Comparison of ENCODE assay signal across 9 cellular contexts in the genomic region with DNA sequence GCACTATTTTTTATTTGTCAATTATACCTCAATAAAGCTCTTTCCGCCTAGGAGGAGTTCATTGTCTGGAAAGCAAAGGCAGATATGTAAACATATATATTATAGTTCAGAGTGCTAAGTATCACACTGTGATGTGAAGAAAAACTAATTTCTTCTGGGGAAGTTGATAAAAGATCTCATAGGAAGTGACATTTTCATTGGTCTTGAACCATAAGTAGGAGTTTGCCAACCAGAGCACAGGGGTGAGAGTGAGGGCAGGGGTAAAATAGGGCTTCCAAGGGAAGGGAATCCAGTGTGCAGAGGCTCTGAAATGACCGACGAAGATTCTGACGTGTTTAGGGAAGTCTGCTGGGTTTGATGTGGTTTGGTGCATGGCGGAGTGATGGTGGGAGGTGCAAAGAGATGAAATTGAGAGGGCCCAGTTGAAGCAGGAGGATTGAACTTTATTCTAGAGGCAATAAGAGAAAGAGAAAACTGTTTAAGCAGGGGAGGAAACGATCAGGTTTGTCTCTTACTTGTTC. TPM values are rescaled to one million over a fixed set of nuclear protein-coding genes. Genes with fewer than 3 reads are reported as not detected.
DNase-seq lines count a peak whose midpoint lies in the region; ATAC-seq and TF ChIP-seq lines count a peak whose summit lies in the region.
"Had no signal": no experiment of that assay in that cellular context is flagged by ENCODE, and none has a peak within 500 bp of the region (broad histone marks: within the 10 kb centered on the region; RNA-seq: fewer than 3 reads in every experiment).

No MANE protein-coding gene starts in this region.

- no peak overlapping the region for H3K27ac Mint-ChIP-seq in endothelial cell (ENCODE audit: unreplicated experiment)
- H3K27ac Mint-ChIP-seq: brain had no signal

- no peak overlapping the region for H3K4me3 Mint-ChIP-seq in endothelial cell (ENCODE audit: unreplicated experiment)
- H3K4me3 Mint-ChIP-seq: brain had no signal

- H3K9me3 ChIP-seq in PC-3 (ENCODE audit: low read length): no peaks in the 10 kb centered on the region

- H4K20me1 ChIP-seq in PC-3 (ENCODE audit: low read length): peaks cover 18% of the 10 kb centered on the region

- DNase-seq in PC-3 (no peak), left cardiac atrium (no peak), endothelial cell (ENCODE audit: low spot score) (no peak), NCI-H226 (no peak)
- DNase-seq in activated T-helper 1 cell treated with anti-CD3 and anti-CD28 coated beads, Interleukin-2, amount 50 U/mL, for 16 hours (ENCODE audit: low read depth in 1 of 2, low spot score in 1 of 2): peak; percentile 26 to 31

- H3K36me3 Mint-ChIP-seq in endothelial cell (ENCODE audit: low read depth, unreplicated experiment): no peaks in the 10 kb centered on the region
- H3K36me3 Mint-ChIP-seq: brain had no signal

- peak overlapping the region; percentile 89 for H3K4me2 ChIP-seq in PC-3 (ENCODE audit: low read length)

- no peaks in the 10 kb centered on the region for H3K27me3 Mint-ChIP-seq in endothelial cell (ENCODE audit: unreplicated experiment)

- no peaks in the 10 kb centered on the region for H3K36me3 ChIP-seq in PC-3 (ENCODE audit: low read depth, low read length)

- no peaks in the 10 kb centered on the region for H3K27me3 ChIP-seq in PC-3 (ENCODE audit: low read length)

- no peak overlapping the region for H3K27ac ChIP-seq in PC-3 (ENCODE audit: low read length)
- peak overlapping the region in 20 of 21 experiments; percentile 75 to 96 (median 88) for H3K27ac ChIP-seq in skin epidermis

- TF ChIP-seq CTCF in PC-3 (conservative IDR thresholded peaks at IDR 0.05; ENCODE audit: low read depth, low read length) (no peak), endothelial cell (IDR thresholded peaks at IDR 0.05; ENCODE audit: unreplicated experiment) (no peak)

- peak; percentile 31 for ATAC-seq in HG02571 (IDR thresholded peaks at IDR 0.05; ENCODE audit: unreplicated experiment)
- ATAC-seq in PC-3: no peak
- peak; percentile 68 to 69 for ATAC-seq in left cardiac atrium

- H3F3A ChIP-seq in PC-3 (ENCODE audit: low read length, unreplicated experiment): no peaks in the 10 kb centered on the region

- no peaks in the 10 kb centered on the region for H3K4me1 Mint-ChIP-seq in endothelial cell (ENCODE audit: unreplicated experiment)

- H3K4me3 ChIP-seq in GM08714 (ENCODE audit: low read length) (peak overlapping the region; percentile 100), PC-3 (ENCODE audit: low read length) (peak overlapping the region; percentile 99), skin epidermis (peak overlapping the region; percentile 63 to 90 (median 74))

- CTCF ChIA-PET in PC-3 (lab: Charles Lee): interaction anchor here (0.7 kb wide), 1 partner anchor 635 kb away, joined by 5 read pairs; no protein-coding TSS in a partner anchor

- peaks cover 42% of the 10 kb centered on the region for H3K79me2 ChIP-seq in PC-3 (ENCODE audit: low read length)

- peak overlapping the region; percentile 98 for H3K9ac ChIP-seq in PC-3 (ENCODE audit: low read length)

- peak overlapping the region; percentile 98 for H2AFZ ChIP-seq in PC-3 (ENCODE audit: low read length)

- H3K9me2 ChIP-seq in PC-3 (replicated peaks; ENCODE audit: low read length): no peaks in the 10 kb centered on the region

- BruUV-seq in PC-3 (replicated peaks; lab: Mats Ljungman, UMichigan): no TSS peak

- peaks cover 13% of the 10 kb centered on the region for H3K4me1 ChIP-seq in PC-3 (ENCODE audit: insufficient read depth, low read length)

- H3K9me3 Mint-ChIP-seq in endothelial cell (ENCODE audit: unreplicated experiment): no peaks in the 10 kb centered on the region
- H3K9me3 Mint-ChIP-seq: brain had no signal

- intact Hi-C loops in PC-3 (cut with micrococcal nuclease) (no loop called here), left cardiac atrium (cut with DNase I) (no loop called here)

- POLR2A ChIA-PET in PC-3 (lab: Charles Lee; ENCODE audit: unreplicated experiment): no interaction called here

RNA-seq across cellular contexts. Expression of gene GTF2F2, which starts 0.8 kb away (rescaled TPM):
- 24.8 and 28.3 TPM in 2 replicates for total RNA-seq in PC-3 (2014; rRNA removed)
- 10 to 100 TPM; 15.2 to 18.2 TPM for total RNA-seq in left cardiac atrium
- 13.6 TPM for total RNA-seq in endothelial cell (ENCODE audit: unreplicated experiment)

Comparison
In these comparisons a context has a peak if more than half of its experiments do, and no peak if none do; other contexts are left out.
1. DNase-seq: peak in activated T-helper 1 cell treated with anti-CD3 and anti-CD28 coated beads, Interleukin-2, amount 50 U/mL, for 16 hours (2 of 2); none in PC-3 (single experiment), left cardiac atrium (single experiment), endothelial cell (single experiment) and NCI-H226 (single experiment).
2. Peak in every context shown above with its lines, with median percentiles within 50 percentile points of each other: H3K4me3 ChIP-seq.